ENCODE assay signal across 24 cellular contexts in genomic region chr15:71891026-71891425, GRCh38.
DNase-seq lines count a peak whose midpoint lies in the region; ATAC-seq and TF ChIP-seq lines count a peak whose summit lies in the region.
"Had no signal": no experiment of that assay in that cellular context is flagged by ENCODE, and none has a peak within 500 bp of the region (broad histone marks: within the 10 kb centered on the region; RNA-seq: fewer than 3 reads in every experiment).

No MANE protein-coding gene starts in this region.

- no peaks in the 10 kb centered on the region for H3K79me2 ChIP-seq in OCI-LY1 (ENCODE audit: insufficient read depth, low read length)

- peaks cover 0 to 2% (median 0%) of the 10 kb centered on the region in 3 donors for H3K27me3 Mint-ChIP-seq in immature natural killer cell (ENCODE audit: low read depth in 3 of 3)
- H3K27me3 Mint-ChIP-seq: activated T-helper 17 cell treated with anti-CD3 and anti-CD28 coated beads, Interleukin-2, amount 50 U/mL, for 72 hours; brain; naive thymus-derived CD8-positive, alpha-beta T cell; stimulated activated naive CD8-positive, alpha-beta T cell treated with anti-CD3 and anti-CD28 coated beads, Interleukin-15, amount 100 ng/mL, for 72 hours had no signal

- no peak overlapping the region for H2AFZ ChIP-seq in OCI-LY1 (ENCODE audit: low read length)

- H3K27me3 ChIP-seq in OCI-LY1 (ENCODE audit: insufficient read depth, low read length) (no peaks in the 10 kb centered on the region), cardiac muscle cell (no peaks in the 10 kb centered on the region), lower lobe of right lung (ENCODE audit: low read depth) (no peaks in the 10 kb centered on the region)
- H3K27me3 ChIP-seq: esophagus squamous epithelium, foreskin keratinocyte, spleen, vagina had no signal

- no peaks in the 10 kb centered on the region for H4K20me1 ChIP-seq in OCI-LY1 (ENCODE audit: insufficient read depth, low read length)

- no peaks in the 10 kb centered on the region for H3K9me3 Mint-ChIP-seq in immature natural killer cell
- H3K9me3 Mint-ChIP-seq: activated T-helper 17 cell treated with anti-CD3 and anti-CD28 coated beads, Interleukin-2, amount 50 U/mL, for 72 hours; brain; naive thymus-derived CD8-positive, alpha-beta T cell; stimulated activated naive CD8-positive, alpha-beta T cell treated with anti-CD3 and anti-CD28 coated beads, Interleukin-15, amount 100 ng/mL, for 72 hours had no signal

- TF ChIP-seq CTCF in OCI-LY1 (IDR thresholded peaks at IDR 0.05; ENCODE audit: low read length) (no peak), cardiac muscle cell (IDR thresholded peaks at IDR 0.05; ENCODE audit: low read depth, low read length) (no peak), lower lobe of right lung (IDR thresholded peaks at IDR 0.05) (no peak)

- no peak overlapping the region for H3K4me3 Mint-ChIP-seq in immature natural killer cell
- H3K4me3 Mint-ChIP-seq: activated T-helper 17 cell treated with anti-CD3 and anti-CD28 coated beads, Interleukin-2, amount 50 U/mL, for 72 hours; brain; naive thymus-derived CD8-positive, alpha-beta T cell; stimulated activated naive CD8-positive, alpha-beta T cell treated with anti-CD3 and anti-CD28 coated beads, Interleukin-15, amount 100 ng/mL, for 72 hours had no signal

- no peaks in the 10 kb centered on the region for H3K9me2 ChIP-seq in OCI-LY1 (ENCODE audit: low read depth, low read length)

- H3K9me3 ChIP-seq in OCI-LY1 (ENCODE audit: low read length) (no peaks in the 10 kb centered on the region), cardiac muscle cell (ENCODE audit: low read depth) (no peaks in the 10 kb centered on the region), lower lobe of right lung (no peaks in the 10 kb centered on the region)
- H3K9me3 ChIP-seq: esophagus squamous epithelium, spleen, vagina had no signal

- peaks cover 28% of the 10 kb centered on the region for H3K4me1 ChIP-seq in OCI-LY1 (ENCODE audit: insufficient read depth, low read length, severe bottlenecking)
- peaks cover 21% of the 10 kb centered on the region for H3K4me1 ChIP-seq in cardiac muscle cell (ENCODE audit: low read depth)
- no peaks in the 10 kb centered on the region for H3K4me1 ChIP-seq in lower lobe of right lung
- H3K4me1 ChIP-seq: esophagus squamous epithelium, foreskin keratinocyte, spleen, vagina had no signal

- peaks cover 30 to 46% (median 32%) of the 10 kb centered on the region in 3 donors for H3K36me3 Mint-ChIP-seq in immature natural killer cell

- H3K4me2 ChIP-seq in OCI-LY1 (ENCODE audit: low read length) = no peak overlapping the region

- H3K27ac ChIP-seq in OCI-LY1 (ENCODE audit: low read depth, low read length, poor library complexity, severe bottlenecking) (peak overlapping the region; percentile 2), cardiac muscle cell (peak overlapping the region; percentile 50), lower lobe of right lung (no peak overlapping the region)
- H3K27ac ChIP-seq: esophagus squamous epithelium, foreskin keratinocyte, spleen, vagina, WERI-Rb-1 had no signal

- H3K36me3 ChIP-seq in OCI-LY1 (ENCODE audit: insufficient read depth, low read length) = peaks cover 25% of the 10 kb centered on the region; the same call in 1 of the 2 replicates
- peaks cover 23% of the 10 kb centered on the region for H3K36me3 ChIP-seq in cardiac muscle cell
- peaks cover 47% of the 10 kb centered on the region for H3K36me3 ChIP-seq in lower lobe of right lung

- H3K4me1 Mint-ChIP-seq in immature natural killer cell = no peaks in the 10 kb centered on the region
- H3K4me1 Mint-ChIP-seq: activated T-helper 17 cell treated with anti-CD3 and anti-CD28 coated beads, Interleukin-2, amount 50 U/mL, for 72 hours; brain; naive thymus-derived CD8-positive, alpha-beta T cell; stimulated activated naive CD8-positive, alpha-beta T cell treated with anti-CD3 and anti-CD28 coated beads, Interleukin-15, amount 100 ng/mL, for 72 hours had no signal

- H3K9ac ChIP-seq in OCI-LY1 (ENCODE audit: low read length) = no peak overlapping the region

- intact Hi-C loops in lower lobe of right lung (cut with DNase I) = no loop called here

- no peak overlapping the region for H3K4me3 ChIP-seq in OCI-LY1 (ENCODE audit: low read depth, low read length, poor library complexity, severe bottlenecking)
- no peak overlapping the region for H3K4me3 ChIP-seq in cardiac muscle cell
- H3K4me3 ChIP-seq in lower lobe of right lung = no peak overlapping the region
- H3K4me3 ChIP-seq: esophagus squamous epithelium, spleen, vagina had no signal

- ATAC-seq in lower lobe of right lung (peak; percentile 15 to 72), HG02623 (IDR thresholded peaks at IDR 0.05; ENCODE audit: unreplicated experiment) (no peak)
- ATAC-seq: activated T-helper 17 cell treated with anti-CD3 and anti-CD28 coated beads, Interleukin-2, amount 50 U/mL, for 72 hours; foreskin keratinocyte; naive thymus-derived CD8-positive, alpha-beta T cell; stimulated activated naive CD8-positive, alpha-beta T cell treated with anti-CD3 and anti-CD28 coated beads, Interleukin-15, amount 100 ng/mL, for 72 hours had no signal

- DNase-seq in cardiac muscle cell (ENCODE audit: low read depth in 1 of 2, low spot score in 1 of 2) = peak in 1 of 2 donors; percentile 71
- DNase-seq in lower lobe of right lung = no peak
- DNase-seq in superior temporal gyrus (ENCODE audit: extremely low spot score) = peak; percentile 34
- DNase-seq in immature natural killer cell = no peak
- no peak for DNase-seq in amygdala (lab: John Stamatoyannopoulos, UW)
- DNase-seq: activated CD4-positive, alpha-beta T cell treated with anti-CD3 and anti-CD28 coated beads for 48 hours; activated naive CD4-positive, alpha-beta T cell treated with anti-CD3 and anti-CD28 coated beads, Interleukin-2, amount 50 U/mL, for 16 hours; DMS153; esophagus squamous epithelium; foreskin keratinocyte; Karpas-422; naive thymus-derived CD8-positive, alpha-beta T cell; NCI-H1436; NCI-H2081 treated with DMSO at 0.1 percent for 48 hours; NCI-H345; occipital lobe; spleen; stimulated activated naive CD8-positive, alpha-beta T cell treated with anti-CD3 and anti-CD28 coated beads, Interleukin-15, amount 100 ng/mL, for 72 hours; WERI-Rb-1 had no signal

- H3K27ac Mint-ChIP-seq in immature natural killer cell = no peak overlapping the region
- H3K27ac Mint-ChIP-seq: activated T-helper 17 cell treated with anti-CD3 and anti-CD28 coated beads, Interleukin-2, amount 50 U/mL, for 72 hours; brain had no signal

- H3F3A ChIP-seq in OCI-LY1 (ENCODE audit: insufficient read depth, low read length) = no peaks in the 10 kb centered on the region
